Comparison of ENCODE assay signal across 8 cellular contexts in the genomic region with DNA sequence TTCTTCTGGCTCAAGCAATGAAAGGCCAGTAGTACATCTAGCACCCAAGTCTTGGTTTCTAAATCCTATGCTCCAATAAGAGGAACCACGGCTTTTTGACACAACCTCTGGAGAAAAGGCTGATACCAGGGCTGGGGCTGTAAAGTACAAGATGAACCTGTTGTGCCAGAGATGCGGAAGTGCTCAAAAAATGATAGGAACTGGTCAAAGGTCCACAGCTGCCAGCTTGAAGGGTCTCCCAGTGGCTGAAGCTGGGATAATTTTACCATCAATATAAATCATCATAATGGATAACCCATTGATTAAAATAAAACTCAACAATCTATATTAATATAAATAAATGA. TPM values are rescaled to one million over a fixed set of nuclear protein-coding genes. Genes with fewer than 3 reads are reported as not detected.
A peak's percentile ranks its signal among the peaks of the same experiment; 100 is the strongest.
DNase-seq lines count a peak whose midpoint lies in the region; ATAC-seq and TF ChIP-seq lines count a peak whose summit lies in the region.

No MANE protein-coding gene starts in this region.

- H3K27me3 Mint-ChIP-seq in effector memory CD8-positive, alpha-beta T cell = no peaks in the 10 kb centered on the region
- no peaks in the 10 kb centered on the region for H3K27me3 Mint-ChIP-seq in neural crest cell (ENCODE audit: low read depth)

- TF ChIP-seq CTCF in Peyer's patch (IDR thresholded peaks at IDR 0.05) (no peak), neural crest cell (conservative IDR thresholded peaks at IDR 0.05) (no peak)

- peaks cover 4% of the 10 kb centered on the region for H3K36me3 Mint-ChIP-seq in effector memory CD8-positive, alpha-beta T cell (ENCODE audit: insufficient read depth)
- H3K36me3 Mint-ChIP-seq in neural crest cell (ENCODE audit: low read depth) = no peaks in the 10 kb centered on the region

- H3K36me3 ChIP-seq in Peyer's patch = no peaks in the 10 kb centered on the region

- peak overlapping the region; percentile 63 to 92 (median 82) for H3K4me3 ChIP-seq in Peyer's patch

- TF ChIP-seq POLR2A in Peyer's patch (IDR thresholded peaks at IDR 0.05) = no peak

- H3K9me3 ChIP-seq in Peyer's patch = no peaks in the 10 kb centered on the region

- peak overlapping the region; percentile 97 to 99 for H3K4me3 Mint-ChIP-seq in effector memory CD8-positive, alpha-beta T cell
- peak overlapping the region; percentile 97 for H3K4me3 Mint-ChIP-seq in neural crest cell

- H3K4me1 Mint-ChIP-seq in effector memory CD8-positive, alpha-beta T cell (ENCODE audit: low read depth in 2 of 2) = peaks cover 21 to 24% of the 10 kb centered on the region in 2 donors
- peaks cover 15% of the 10 kb centered on the region for H3K4me1 Mint-ChIP-seq in neural crest cell

- H3K27ac Mint-ChIP-seq in effector memory CD8-positive, alpha-beta T cell = peak overlapping the region in 1 of 2 donors; percentile 77
- H3K27ac Mint-ChIP-seq in neural crest cell (ENCODE audit: unreplicated experiment) = peak overlapping the region; percentile 61

- ATAC-seq in GM21717 (IDR thresholded peaks at IDR 0.05; ENCODE audit: unreplicated experiment) = peak; percentile 8
- ATAC-seq in effector memory CD8-positive, alpha-beta T cell (replicated peaks) = no peak

- H3K4me1 ChIP-seq in Peyer's patch = peaks cover 0 to 15% (median 4%) of the 10 kb centered on the region in 4 donors

- H3K27me3 ChIP-seq in Peyer's patch = no peaks in the 10 kb centered on the region

- H3K9me3 Mint-ChIP-seq in effector memory CD8-positive, alpha-beta T cell = no peaks in the 10 kb centered on the region
- no peaks in the 10 kb centered on the region for H3K9me3 Mint-ChIP-seq in neural crest cell

- peak overlapping the region; percentile 75 to 92 (median 88) for H3K27ac ChIP-seq in Peyer's patch

- peak; percentile 25 for DNase-seq in Ammon's horn (ENCODE audit: low spot score)
- no peak for DNase-seq in Peyer's patch
- no peak for DNase-seq in effector memory CD8-positive, alpha-beta T cell
- DNase-seq in neural crest cell (ENCODE audit: low read depth, low spot score) = no peak
- DNase-seq in iPS-NIHi11 (ENCODE audit: low spot score) = no peak
- DNase-seq in H4 (ENCODE audit: low spot score) = no peak
- no peak for DNase-seq in NCI-H226

RNA-seq across cellular contexts. Expression of a gene that starts 0.6 kb away (rescaled TPM):
- total RNA-seq in Peyer's patch (10 to 100 TPM in 2 of 4 donors, 1 to 10 TPM in 2; 6.6 to 15.8 (median 10.6) TPM), neural crest cell (1.8 and 2.3 TPM in 2 replicates)
- total RNA-seq in H4 (2014; rRNA removed; shearing (Covaris generic)) = 14.0 and 19.8 TPM in 2 replicates

RNA-seq across cellular contexts. Expression of a gene that starts 39.1 kb away (rescaled TPM):
- total RNA-seq in Peyer's patch = 10 to 100 TPM in 1 of 4 donors, 1 to 10 TPM in 3; 8.9 to 11.2 (median 9.8) TPM
- 79.6 and 82.0 TPM in 2 replicates for total RNA-seq in neural crest cell
- total RNA-seq in H4 (2014; rRNA removed; shearing (Covaris generic)) = 61.4 and 82.3 TPM in 2 replicates
